36 cellular contexts compared by ENCODE assay signal in the genomic region with DNA sequence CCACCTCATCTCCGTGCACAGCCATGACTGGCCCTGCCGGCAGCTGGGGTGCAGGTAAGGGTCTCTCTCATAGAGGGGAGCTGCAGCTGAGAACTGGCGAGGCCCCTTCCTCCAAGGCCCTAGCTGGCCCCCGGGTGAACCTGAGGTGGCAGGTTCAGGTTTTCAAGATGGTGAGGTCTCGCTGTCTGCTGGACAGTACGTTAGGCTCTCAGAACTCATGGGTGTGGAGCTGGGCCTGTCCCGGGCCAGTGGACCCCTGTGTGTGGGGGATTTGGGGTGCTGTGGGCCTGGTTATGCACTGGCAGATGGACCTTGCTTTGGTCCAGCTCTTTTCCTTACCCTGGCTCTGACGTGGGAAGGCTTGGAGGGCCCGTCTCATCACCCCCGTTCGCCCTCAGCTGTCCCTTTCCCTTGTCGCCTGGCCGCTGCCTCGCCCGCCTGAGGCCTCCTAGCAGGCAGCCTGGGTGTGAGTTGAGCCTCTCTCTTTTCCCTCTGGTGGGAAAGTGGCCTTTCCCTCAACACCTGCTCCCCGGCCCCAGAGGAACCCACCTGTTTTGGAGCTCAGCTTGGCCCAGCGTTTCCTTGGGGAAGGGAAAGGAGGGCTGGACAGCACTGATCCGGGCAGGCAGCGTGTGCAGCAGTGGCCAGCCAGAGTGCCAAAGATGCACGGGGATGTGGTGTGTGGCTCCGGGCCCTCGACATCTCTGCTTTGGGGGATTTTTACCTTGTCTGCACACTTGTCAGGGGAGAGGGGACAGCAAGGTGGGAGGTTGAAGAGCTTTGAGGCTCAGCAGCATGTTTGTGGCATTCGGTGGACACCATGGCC. TPM values are rescaled to one million over a fixed set of nuclear protein-coding genes. Genes with fewer than 3 reads are reported as not detected.
"Had no signal": no experiment of that assay in that cellular context is flagged by ENCODE, and none has a peak within 500 bp of the region (broad histone marks: within the 10 kb centered on the region; RNA-seq: fewer than 3 reads in every experiment).

No MANE protein-coding gene starts in this region.

- H3K79me2 ChIP-seq: hepatocyte had no signal

- H3K4me1 Mint-ChIP-seq: activated CD4-positive, alpha-beta T cell treated with anti-CD3 and anti-CD28 coated beads, Interleukin-2, amount 10 ng/mL, durations not matched to agents 7 days and 5 days had no signal

- H3K27ac ChIP-seq: gastrocnemius medialis, hepatocyte, left ventricle myocardium inferior, neutrophil, ovary, thoracic aorta had no signal

- H3K36me3 ChIP-seq: ovary had no signal

- H3K27ac Mint-ChIP-seq: activated CD4-positive, alpha-beta T cell treated with anti-CD3 and anti-CD28 coated beads, Interleukin-2, amount 10 ng/mL, durations not matched to agents 7 days and 5 days; activated CD8-positive, alpha-beta T cell treated with anti-CD3 and anti-CD28 coated beads for 36 hours; activated T-helper 17 cell treated with anti-CD3 and anti-CD28 coated beads, Interleukin-2, amount 50 U/mL, for 72 hours; progenitor cell of endocrine pancreas; stimulated activated naive CD8-positive, alpha-beta T cell treated with anti-CD3 and anti-CD28 coated beads, Interleukin-15, Interleukin-2, amounts not matched to agents 100 ng/mL and 50 ng/mL, for 24 hours had no signal

- H3K4me3 ChIP-seq: gastrocnemius medialis, hepatocyte, left ventricle myocardium inferior, lung, ovary, smooth muscle cell, thoracic aorta had no signal

- H3K27me3 ChIP-seq: gastrocnemius medialis, hepatocyte, neutrophil, ovary had no signal

- ATAC-seq: activated CD8-positive, alpha-beta T cell treated with anti-CD3 and anti-CD28 coated beads for 36 hours; activated T-cell treated with anti-CD3 and anti-CD28 coated beads, Interleukin-2, amount 50 U/mL, for 4 hours; activated T-helper 17 cell treated with anti-CD3 and anti-CD28 coated beads, Interleukin-2, amount 50 U/mL, for 72 hours; gastrocnemius medialis; natural killer cell treated with Interleukin-12 subunit alpha and Interleukin-12 subunit beta and Interleukin-15 and Interleukin-18, amount 100 ng/mL, for 72 hours; sciatic nerve had no signal

- H3K4me2 ChIP-seq: hepatocyte, smooth muscle cell had no signal

- H2AFZ ChIP-seq: hepatocyte had no signal

- H3K9me3 Mint-ChIP-seq: activated CD4-positive, alpha-beta T cell treated with anti-CD3 and anti-CD28 coated beads, Interleukin-2, amount 10 ng/mL, durations not matched to agents 7 days and 5 days; activated CD8-positive, alpha-beta T cell treated with anti-CD3 and anti-CD28 coated beads for 36 hours; activated T-cell treated with anti-CD3 and anti-CD28 coated beads, Interleukin-2, amount 50 U/mL, for 4 hours; activated T-helper 17 cell treated with anti-CD3 and anti-CD28 coated beads, Interleukin-2, amount 50 U/mL, for 72 hours; central memory CD8-positive, alpha-beta T cell; natural killer cell treated with Interleukin-12 subunit alpha and Interleukin-12 subunit beta and Interleukin-15 and Interleukin-18, amount 100 ng/mL, for 72 hours; stimulated activated naive CD8-positive, alpha-beta T cell treated with anti-CD3 and anti-CD28 coated beads, Interleukin-15, Interleukin-2, amounts not matched to agents 100 ng/mL and 50 ng/mL, for 24 hours had no signal

- H3K4me3 Mint-ChIP-seq: activated CD4-positive, alpha-beta T cell treated with anti-CD3 and anti-CD28 coated beads, Interleukin-2, amount 10 ng/mL, durations not matched to agents 7 days and 5 days; activated CD8-positive, alpha-beta T cell treated with anti-CD3 and anti-CD28 coated beads for 36 hours; activated T-cell treated with anti-CD3 and anti-CD28 coated beads, Interleukin-2, amount 50 U/mL, for 4 hours; activated T-helper 17 cell treated with anti-CD3 and anti-CD28 coated beads, Interleukin-2, amount 50 U/mL, for 72 hours; central memory CD8-positive, alpha-beta T cell; natural killer cell treated with Interleukin-12 subunit alpha and Interleukin-12 subunit beta and Interleukin-15 and Interleukin-18, amount 100 ng/mL, for 72 hours; stimulated activated naive CD8-positive, alpha-beta T cell treated with anti-CD3 and anti-CD28 coated beads, Interleukin-15, Interleukin-2, amounts not matched to agents 100 ng/mL and 50 ng/mL, for 24 hours had no signal

- H3K36me3 Mint-ChIP-seq: natural killer cell treated with Interleukin-12 subunit alpha and Interleukin-12 subunit beta and Interleukin-15 and Interleukin-18, amount 100 ng/mL, for 72 hours had no signal

- H3K9me3 ChIP-seq: gastrocnemius medialis, left ventricle myocardium inferior, neutrophil, ovary, thoracic aorta had no signal

- DNase-seq: activated CD4-positive, alpha-beta T cell treated with anti-CD3 and anti-CD28 coated beads for 1 hour; activated CD4-positive, alpha-beta T cell treated with anti-CD3 and anti-CD28 coated beads, Interleukin-2, amount 10 ng/mL, durations not matched to agents 7 days and 5 days; activated CD8-positive, alpha-beta T cell treated with anti-CD3 and anti-CD28 coated beads for 36 hours; activated gamma-delta T cell treated with Interleukin-2 at 50 U/mL for 16 hours; activated naive CD4-positive, alpha-beta T cell treated with anti-CD3 and anti-CD28 coated beads, Interleukin-2, amount 50 U/mL, for 16 hours; activated T-cell treated with anti-CD3 and anti-CD28 coated beads, Interleukin-2, amount 50 U/mL, for 4 hours; anterior cingulate cortex; dermis blood vessel endothelial cell; effector CD4-positive, alpha-beta T cell; gastrocnemius medialis; glutamatergic neuron; islet precursor cell; left ventricle myocardium inferior; mesendoderm; ovary; T-helper 2 cell; trophoblast cell had no signal

- H3K27me3 Mint-ChIP-seq: activated CD4-positive, alpha-beta T cell treated with anti-CD3 and anti-CD28 coated beads, Interleukin-2, amount 10 ng/mL, durations not matched to agents 7 days and 5 days; activated CD8-positive, alpha-beta T cell treated with anti-CD3 and anti-CD28 coated beads for 36 hours; activated T-helper 17 cell treated with anti-CD3 and anti-CD28 coated beads, Interleukin-2, amount 50 U/mL, for 72 hours; central memory CD8-positive, alpha-beta T cell; natural killer cell treated with Interleukin-12 subunit alpha and Interleukin-12 subunit beta and Interleukin-15 and Interleukin-18, amount 100 ng/mL, for 72 hours; progenitor cell of endocrine pancreas; stimulated activated naive CD8-positive, alpha-beta T cell treated with anti-CD3 and anti-CD28 coated beads, Interleukin-15, Interleukin-2, amounts not matched to agents 100 ng/mL and 50 ng/mL, for 24 hours had no signal

- FAIRE-seq: colon, endometrium had no signal

RNA-seq across cellular contexts. Expression of a gene that starts 28.3 kb away (rescaled TPM):
- total RNA-seq: activated CD4-positive, alpha-beta T cell treated with anti-CD3 and anti-CD28 coated beads, Interleukin-2, amount 10 ng/mL, durations not matched to agents 7 days and 5 days; activated CD8-positive, alpha-beta T cell treated with anti-CD3 and anti-CD28 coated beads for 36 hours; activated T-helper 17 cell treated with anti-CD3 and anti-CD28 coated beads, Interleukin-2, amount 50 U/mL, for 72 hours; bronchial epithelial cell; dermis blood vessel endothelial cell; epithelial cell of proximal tubule; gastrocnemius medialis; hepatocyte; left ventricle myocardium inferior; lung; mononuclear cell; natural killer cell treated with Interleukin-12 subunit alpha and Interleukin-12 subunit beta and Interleukin-15 and Interleukin-18, amount 100 ng/mL, for 72 hours; ovary; progenitor cell of endocrine pancreas; renal cortical epithelial cell; sciatic nerve; smooth muscle cell; subcutaneous adipose tissue; thoracic aorta had no signal
- polyA plus RNA-seq: adipose tissue, hepatocyte, lung, ovary, smooth muscle cell had no signal

RNA-seq across cellular contexts. Expression of a gene that starts 37.2 kb away (rescaled TPM):
- total RNA-seq: activated CD4-positive, alpha-beta T cell treated with anti-CD3 and anti-CD28 coated beads, Interleukin-2, amount 10 ng/mL, durations not matched to agents 7 days and 5 days; activated CD8-positive, alpha-beta T cell treated with anti-CD3 and anti-CD28 coated beads for 36 hours; activated T-helper 17 cell treated with anti-CD3 and anti-CD28 coated beads, Interleukin-2, amount 50 U/mL, for 72 hours; epithelial cell of proximal tubule; gastrocnemius medialis; smooth muscle cell; thoracic aorta had no signal

RNA-seq across cellular contexts. Expression of a gene that starts 57.8 kb away (rescaled TPM):
- total RNA-seq: gastrocnemius medialis, left ventricle myocardium inferior, sciatic nerve, smooth muscle cell, subcutaneous adipose tissue had no signal
